Comparison of ENCODE assay signal across 9 cellular contexts in the genomic region with DNA sequence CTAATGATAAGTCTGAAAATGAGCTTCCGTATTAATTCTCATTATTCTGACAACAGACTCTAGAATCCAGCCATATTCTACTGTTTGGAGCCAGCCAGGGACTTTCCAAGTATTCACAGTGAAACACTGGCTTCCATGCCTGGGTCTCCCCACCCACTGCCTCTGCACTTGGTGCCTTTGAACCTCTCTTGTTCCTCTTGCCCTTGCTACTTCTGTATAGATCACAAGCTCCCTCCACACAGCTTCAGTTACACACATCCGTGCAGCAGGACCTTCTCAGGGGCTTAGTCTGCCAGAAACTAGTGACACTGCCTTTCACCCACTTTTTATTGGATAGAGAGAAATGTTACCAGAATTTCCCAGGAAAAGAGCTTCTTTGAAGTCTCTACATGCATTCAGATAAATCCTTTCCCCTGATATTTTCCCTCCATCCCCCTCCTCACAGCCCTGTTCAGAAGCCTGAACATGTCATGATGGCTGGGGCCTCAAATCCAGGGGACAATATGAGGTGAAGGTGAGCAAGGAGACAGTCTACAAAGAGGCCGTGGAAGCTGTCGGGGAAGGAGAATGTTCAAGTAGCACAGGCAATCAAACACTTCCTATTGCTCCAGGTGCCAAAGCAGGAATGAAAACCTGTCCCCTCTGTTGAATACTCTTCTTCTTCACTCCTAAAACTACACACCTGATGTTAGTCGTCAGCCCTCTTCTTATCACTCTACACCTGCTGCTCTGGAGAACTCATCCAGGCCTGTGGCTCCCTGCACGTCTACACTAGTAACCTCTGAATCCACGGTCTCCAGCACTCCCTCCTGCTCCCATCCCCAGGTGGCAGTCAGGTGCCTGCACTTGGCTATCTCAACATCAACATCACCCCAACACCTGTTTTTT. TPM values are rescaled to one million over a fixed set of nuclear protein-coding genes. Genes with fewer than 3 reads are reported as not detected.
A peak's percentile ranks its signal among the peaks of the same experiment; 100 is the strongest.
DNase-seq lines count a peak whose midpoint lies in the region; ATAC-seq and TF ChIP-seq lines count a peak whose summit lies in the region.
"Had no signal": no experiment of that assay in that cellular context is flagged by ENCODE, and none has a peak within 500 bp of the region (broad histone marks: within the 10 kb centered on the region; RNA-seq: fewer than 3 reads in every experiment).

No MANE protein-coding gene starts in this region.

- H3K9me3 ChIP-seq in uterus (no peaks in the 10 kb centered on the region), A673 (ENCODE audit: low read depth, low read length, poor library complexity, severe bottlenecking) (no peaks in the 10 kb centered on the region)

- POLR2A ChIA-PET in WTC11 (lab: Charles Lee) (no interaction called here), A673 (lab: Charles Lee; ENCODE audit: low non-redundant PET) (no interaction called here)

- TF ChIP-seq POLR2A in uterus (IDR thresholded peaks at IDR 0.05): peak; percentile 33 to 76

- no peaks in the 10 kb centered on the region for H3K4me1 ChIP-seq in uterus
- no peaks in the 10 kb centered on the region for H3K4me1 ChIP-seq in A673 (ENCODE audit: insufficient read depth, low read length, poor library complexity, severe bottlenecking)

- peak overlapping the region; percentile 62 to 71 for H3K27ac ChIP-seq in uterus
- no peak overlapping the region for H3K27ac ChIP-seq in A673 (ENCODE audit: low read depth, low read length, poor library complexity, severe bottlenecking)
- H3K27ac ChIP-seq: C4-2B had no signal

- H3K27me3 ChIP-seq in uterus (no peaks in the 10 kb centered on the region), A673 (replicated peaks; ENCODE audit: insufficient read depth, low read depth, low read length, poor library complexity) (peaks cover 68% of the 10 kb centered on the region)

- peaks cover 2% of the 10 kb centered on the region for H3K9me3 Mint-ChIP-seq in activated CD8-positive, alpha-beta memory T cell treated with anti-CD3 and anti-CD28 coated beads, Interleukin-2, amount 10 ng/mL, durations not matched to agents 7 days and 5 days (ENCODE audit: low read depth)
- H3K9me3 Mint-ChIP-seq in WTC11: peaks cover 1% of the 10 kb centered on the region

- BruUV-seq in A673 (replicated peaks; lab: Mats Ljungman, UMichigan): no TSS peak

- CTCF ChIA-PET in activated CD8-positive, alpha-beta memory T cell treated with anti-CD3 and anti-CD28 coated beads, Interleukin-2, amount 10 ng/mL, durations not matched to agents 7 days and 5 days (lab: Charles Lee): interaction anchor here (1.0 to 1.7 kb wide), 9 partner anchors 11 to 219 kb away, joined by 3 to 6 read pairs (median 4); partner anchors contain the start of gene HLA-DPA1
- CTCF ChIA-PET in WTC11 (lab: Charles Lee): interaction anchor here (0.6 to 2.1 kb wide), 8 partner anchors 10 to 226 kb away, joined by 3 to 6 read pairs (median 4); partner anchors contain the start of gene HLA-DMA
- CTCF ChIA-PET in A673 (lab: Charles Lee): no interaction called here

- TF ChIP-seq CTCF in WTC11 (IDR thresholded peaks at IDR 0.05) (no peak), uterus (IDR thresholded peaks at IDR 0.05) (no peak), A673 (conservative IDR thresholded peaks at IDR 0.05; ENCODE audit: low read depth, low read length) (no peak)

- DNase-seq in activated CD8-positive, alpha-beta memory T cell treated with anti-CD3 and anti-CD28 coated beads, Interleukin-2, amount 10 ng/mL, durations not matched to agents 7 days and 5 days: peak; percentile 76
- DNase-seq in activated CD8-positive, alpha-beta memory T cell treated with anti-CD3 and anti-CD28 coated beads, Interleukin-2, amount 50 U/mL, for 4 hours: no peak
- DNase-seq in WTC11 (ENCODE audit: low spot score): no peak
- DNase-seq in left colon: peak in 1 of 2 donors; percentile 34
- DNase-seq in uterus: peak in 1 of 2 donors; percentile 46
- DNase-seq in A673 (ENCODE audit: low spot score): no peak
- DNase-seq in NCI-H1694 treated with DMSO at 0.1 percent for 48 hours (lab: John Stamatoyannopoulos, UW): no peak

- H3K36me3 ChIP-seq in uterus: no peaks in the 10 kb centered on the region
- no peaks in the 10 kb centered on the region for H3K36me3 ChIP-seq in A673 (ENCODE audit: insufficient read depth, low read length, poor library complexity, severe bottlenecking)

- H3K27ac Mint-ChIP-seq in activated CD8-positive, alpha-beta memory T cell treated with anti-CD3 and anti-CD28 coated beads, Interleukin-2, amount 10 ng/mL, durations not matched to agents 7 days and 5 days: peak overlapping the region; percentile 87
- H3K27ac Mint-ChIP-seq in WTC11: no peak overlapping the region

- intact Hi-C loops in left colon (cut with DNase I, micrococcal nuclease) (no loop called here), uterus (cut with DNase I; ENCODE audit: low total_unique reads) (no loop called here), A673 (cut with micrococcal nuclease; ENCODE audit: unreplicated experiment) (loop anchor here (10.0 kb wide), 1 partner anchor 45 kb away; the partner anchor contains the start of genes HLA-DPA1 and HLA-DPB1)

- H3K4me3 Mint-ChIP-seq in activated CD8-positive, alpha-beta memory T cell treated with anti-CD3 and anti-CD28 coated beads, Interleukin-2, amount 10 ng/mL, durations not matched to agents 7 days and 5 days: peak overlapping the region; percentile 22
- no peak overlapping the region for H3K4me3 Mint-ChIP-seq in WTC11

- H3K4me1 Mint-ChIP-seq in activated CD8-positive, alpha-beta memory T cell treated with anti-CD3 and anti-CD28 coated beads, Interleukin-2, amount 10 ng/mL, durations not matched to agents 7 days and 5 days: peaks cover 34% of the 10 kb centered on the region
- H3K4me1 Mint-ChIP-seq in WTC11: peaks cover 4% of the 10 kb centered on the region; the same call in 1 of the 2 replicates

- H3K27me3 Mint-ChIP-seq in activated CD8-positive, alpha-beta memory T cell treated with anti-CD3 and anti-CD28 coated beads, Interleukin-2, amount 10 ng/mL, durations not matched to agents 7 days and 5 days: peaks cover 27% of the 10 kb centered on the region
- H3K27me3 Mint-ChIP-seq in WTC11 (ENCODE audit: low read depth): peaks cover 15% of the 10 kb centered on the region

- peaks cover 10% of the 10 kb centered on the region for H3K36me3 Mint-ChIP-seq in activated CD8-positive, alpha-beta memory T cell treated with anti-CD3 and anti-CD28 coated beads, Interleukin-2, amount 10 ng/mL, durations not matched to agents 7 days and 5 days
- no peaks in the 10 kb centered on the region for H3K36me3 Mint-ChIP-seq in WTC11

- peak; percentile 98 for ATAC-seq in activated CD8-positive, alpha-beta memory T cell treated with anti-CD3 and anti-CD28 coated beads, Interleukin-2, amount 10 ng/mL, durations not matched to agents 7 days and 5 days
- ATAC-seq in HG02970 (IDR thresholded peaks at IDR 0.05; ENCODE audit: low FRiP score, unreplicated experiment) (peak; percentile 51), WTC11 (peak; percentile 68), left colon (peak; percentile 44)

- H3K4me3 ChIP-seq in uterus (no peak overlapping the region), A673 (ENCODE audit: low read depth, low read length, poor library complexity, severe bottlenecking) (no peak overlapping the region)

TF ChIP-seq in WTC11, 78 proteins besides CTCF, POLR2A, EP300 and RAD21 (continues in another document):
- TF ChIP-seq USF1 (CRISPR knock-in tag; IDR thresholded peaks at IDR 0.05) (no peak), ZNF416 (CRISPR knock-in tag; IDR thresholded peaks at IDR 0.05) (no peak), NFYB (CRISPR knock-in tag; conservative IDR thresholded peaks at IDR 0.05; ENCODE audit: low read depth) (peak; percentile 39; the same call in 1 of the 2 replicates), ZNF317 (CRISPR knock-in tag; IDR thresholded peaks at IDR 0.05; ENCODE audit: borderline replicate concordance, low read depth) (no peak)
- TF ChIP-seq, protein P1, sequence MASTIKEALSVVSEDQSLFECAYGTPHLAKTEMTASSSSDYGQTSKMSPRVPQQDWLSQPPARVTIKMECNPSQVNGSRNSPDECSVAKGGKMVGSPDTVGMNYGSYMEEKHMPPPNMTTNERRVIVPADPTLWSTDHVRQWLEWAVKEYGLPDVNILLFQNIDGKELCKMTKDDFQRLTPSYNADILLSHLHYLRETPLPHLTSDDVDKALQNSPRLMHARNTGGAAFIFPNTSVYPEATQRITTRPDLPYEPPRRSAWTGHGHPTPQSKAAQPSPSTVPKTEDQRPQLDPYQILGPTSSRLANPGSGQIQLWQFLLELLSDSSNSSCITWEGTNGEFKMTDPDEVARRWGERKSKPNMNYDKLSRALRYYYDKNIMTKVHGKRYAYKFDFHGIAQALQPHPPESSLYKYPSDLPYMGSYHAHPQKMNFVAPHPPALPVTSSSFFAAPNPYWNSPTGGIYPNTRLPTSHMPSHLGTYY (CRISPR knock-in tag; IDR thresholded peaks at IDR 0.05): no peak

RNA-seq across cellular contexts. Expression of gene HLA-DOA, which starts 20.1 kb away (rescaled TPM):
- total RNA-seq in activated CD8-positive, alpha-beta memory T cell treated with anti-CD3 and anti-CD28 coated beads, Interleukin-2, amount 10 ng/mL, durations not matched to agents 7 days and 5 days: 10 to 100 TPM; 11.8 to 16.7 TPM
- total RNA-seq in WTC11 (2021): 13.6 to 24.6 TPM (median 24.4 TPM) in 3 replicates
- total RNA-seq in left colon: 1 to 10 TPM in 1 of 2 donors, under 1 TPM in 1; 0.92 to 4.7 TPM
- total RNA-seq in uterus: 10 to 100 TPM in 3 of 4 donors, 1 to 10 TPM in 1; 8.2 to 34.1 (median 18.4) TPM
- 0.46 and 0.58 TPM in 2 replicates for total RNA-seq in A673 (2021)

RNA-seq across cellular contexts. Expression of gene HLA-DPA1, which starts 43.9 kb away (rescaled TPM):
- total RNA-seq in activated CD8-positive, alpha-beta memory T cell treated with anti-CD3 and anti-CD28 coated beads, Interleukin-2, amount 10 ng/mL, durations not matched to agents 7 days and 5 days: 100 to 1,000 TPM; 276 to 299 TPM
- total RNA-seq in WTC11 (2021) (4.4 to 5.4 TPM (median 4.9 TPM) in 3 replicates), left colon (100 to 1,000 TPM in 1 of 2 donors, 10 to 100 TPM in 1; 14.8 to 103 TPM), uterus (100 to 1,000 TPM in 2 of 4 donors, 10 to 100 TPM in 2; 48.0 to 187 (median 135) TPM), A673 (2021) (0.35 and 0.43 TPM in 2 replicates)

RNA-seq across cellular contexts. Expression of gene HLA-DPB1, which starts 46.2 kb away (rescaled TPM):
- 100 to 1,000 TPM; 113 to 150 TPM for total RNA-seq in activated CD8-positive, alpha-beta memory T cell treated with anti-CD3 and anti-CD28 coated beads, Interleukin-2, amount 10 ng/mL, durations not matched to agents 7 days and 5 days
- total RNA-seq in WTC11 (2021) (18.0 to 23.9 TPM (median 21.3 TPM) in 3 replicates), left colon (10 to 100 TPM; 15.1 to 65.5 TPM), uterus (100 to 1,000 TPM in 1 of 4 donors, 10 to 100 TPM in 3; 19.8 to 108 (median 43.6) TPM), A673 (2021) (2.3 and 2.7 TPM in 2 replicates)

Comparison
In these comparisons a context has a peak if more than half of its experiments do, and no peak if none do; other contexts are left out.
1. ATAC-seq: peak in every context shown above with its lines; median percentile 98 in activated CD8-positive, alpha-beta memory T cell treated with anti-CD3 and anti-CD28 coated beads, Interleukin-2, amount 10 ng/mL, durations not matched to agents 7 days and 5 days; 68 in WTC11; 51 in HG02970; 44 in left colon.